ENCODE assay signal across 8 cellular contexts in genomic region chr22:50189849-50190181, GRCh38. TPM values are rescaled to one million over a fixed set of nuclear protein-coding genes. Genes with fewer than 3 reads are reported as not detected.
A peak's percentile ranks its signal among the peaks of the same experiment; 100 is the strongest.
DNase-seq lines count a peak whose midpoint lies in the region; TF ChIP-seq lines count a peak whose summit lies in the region.

No MANE protein-coding gene starts in this region.

- H3K4me3 ChIP-seq in CD4-positive, alpha-beta memory T cell (ENCODE audit: low read length in 2 of 2) = peak overlapping the region in 1 of 2 donors; percentile 52
- peak overlapping the region; percentile 58 for H3K4me3 ChIP-seq in LNCaP clone FGC (ENCODE audit: low read depth, low read length)

- H3K9me3 ChIP-seq in CD4-positive, alpha-beta memory T cell (ENCODE audit: control insufficient read depth in 1 of 2, low read length in 2 of 2) = no peaks in the 10 kb centered on the region

- H3K4me1 Mint-ChIP-seq in CD4-positive, alpha-beta memory T cell = peaks cover 18 to 60% (median 44%) of the 10 kb centered on the region in 4 donors
- H3K4me1 Mint-ChIP-seq in chondrocyte (ENCODE audit: low read depth) = peaks cover 19% of the 10 kb centered on the region
- peaks cover 16% of the 10 kb centered on the region for H3K4me1 Mint-ChIP-seq in nephron

- peaks cover 73% of the 10 kb centered on the region for H3K4me1 ChIP-seq in CD4-positive, alpha-beta memory T cell (ENCODE audit: insufficient read depth, low read length)

- no peaks in the 10 kb centered on the region for H3K27me3 ChIP-seq in CD4-positive, alpha-beta memory T cell (ENCODE audit: insufficient read depth, low read length)

- TF ChIP-seq CTCF in LNCaP clone FGC (IDR thresholded peaks at IDR 0.05; ENCODE audit: control insufficient read depth, extremely low read depth, insufficient read depth) (no peak), chondrocyte (IDR thresholded peaks at IDR 0.05) (no peak), nephron (IDR thresholded peaks at IDR 0.05; ENCODE audit: unreplicated experiment in 3 of 3) (no peak)

- CTCF ChIA-PET in CD4-positive, alpha-beta memory T cell (lab: Charles Lee; ENCODE audit: partially characterized antibody) = interaction anchor here (1.3 to 2.6 kb wide), 4 partner anchors 19 to 423 kb away, joined by 3 to 11 read pairs (median 4); partner anchors contain the start of gene SCO2

- H3K36me3 Mint-ChIP-seq in CD4-positive, alpha-beta memory T cell = peaks cover 0 to 16% of the 10 kb centered on the region in 2 donors
- H3K36me3 Mint-ChIP-seq in chondrocyte (ENCODE audit: low read depth) = no peaks in the 10 kb centered on the region
- peaks cover 5% of the 10 kb centered on the region for H3K36me3 Mint-ChIP-seq in nephron (ENCODE audit: low read depth)

- intact Hi-C loops in CD4-positive, alpha-beta memory T cell (cut with micrococcal nuclease) = loop anchor here (1.0 to 10.0 kb wide), 6 partner anchors 10 to 431 kb away; partner anchors contain the start of genes SCO2 and TUBGCP6

- peak overlapping the region; percentile 97 for H3K27ac ChIP-seq in CD4-positive, alpha-beta memory T cell (ENCODE audit: low read depth, low read length)

- peak overlapping the region; percentile 96 to 100 (median 99) for H3K27ac Mint-ChIP-seq in CD4-positive, alpha-beta memory T cell
- H3K27ac Mint-ChIP-seq in chondrocyte (ENCODE audit: unreplicated experiment) (peak overlapping the region; percentile 54), nephron (peak overlapping the region; percentile 62 to 72 (median 64))

- H3K9me3 Mint-ChIP-seq in CD4-positive, alpha-beta memory T cell = no peaks in the 10 kb centered on the region
- H3K9me3 Mint-ChIP-seq in chondrocyte (ENCODE audit: low read depth) (no peaks in the 10 kb centered on the region), nephron (no peaks in the 10 kb centered on the region)

- peaks cover 17% of the 10 kb centered on the region for H3K36me3 ChIP-seq in CD4-positive, alpha-beta memory T cell (ENCODE audit: insufficient read depth, low read length)

- H3K4me3 Mint-ChIP-seq in CD4-positive, alpha-beta memory T cell = peak overlapping the region; percentile 81 to 95 (median 90)
- H3K4me3 Mint-ChIP-seq in chondrocyte (ENCODE audit: unreplicated experiment) (no peak overlapping the region), nephron (peak overlapping the region; percentile 57 to 67 (median 60))

- H3K27me3 Mint-ChIP-seq in CD4-positive, alpha-beta memory T cell = no peaks in the 10 kb centered on the region
- H3K27me3 Mint-ChIP-seq in chondrocyte (ENCODE audit: low read depth) (no peaks in the 10 kb centered on the region), nephron (ENCODE audit: low read depth) (no peaks in the 10 kb centered on the region)

- POLR2A ChIA-PET in CD4-positive, alpha-beta memory T cell (lab: Charles Lee; ENCODE audit: partially characterized antibody) = interaction anchor here (0.6 to 4.5 kb wide), 13 partner anchors 11 to 431 kb away, joined by 3 to 73 read pairs (median 6); partner anchors contain the start of genes HDAC10, LMF2, NCAPH2 and SCO2

- no peak for DNase-seq in CD4-positive, alpha-beta memory T cell
- DNase-seq in LNCaP clone FGC (ENCODE audit: low read depth) = no peak
- no peak for DNase-seq in chondrocyte (ENCODE audit: low spot score)
- DNase-seq in D341Med (ENCODE audit: low spot score) = no peak
- no peak for DNase-seq in GM19240 (ENCODE audit: insufficient read length, low spot score)
- no peak for DNase-seq in NCI-H187 (lab: John Stamatoyannopoulos, UW)
- DNase-seq in NCI-H226 = no peak

RNA-seq across cellular contexts. Expression of gene TRABD, which starts 4.1 kb away (rescaled TPM):
- total RNA-seq in CD4-positive, alpha-beta memory T cell = 100 to 1,000 TPM; 124 to 126 TPM
- polyA plus RNA-seq in CD4-positive, alpha-beta memory T cell = 10 to 100 TPM; 51.5 to 61.4 TPM
- 18.5 to 20.5 TPM (median 20.2 TPM) in 3 replicates for total RNA-seq in chondrocyte

RNA-seq across cellular contexts. Expression of gene SELENOO, which starts 11.0 kb away (rescaled TPM):
- total RNA-seq in CD4-positive, alpha-beta memory T cell = 10 to 100 TPM; 33.8 to 34.8 TPM
- 1 to 10 TPM; 2.0 to 6.6 TPM for polyA plus RNA-seq in CD4-positive, alpha-beta memory T cell
- total RNA-seq in chondrocyte = 14.8 to 22.8 TPM (median 17.1 TPM) in 3 replicates

RNA-seq across cellular contexts. Expression of gene PANX2, which starts 19.3 kb away (rescaled TPM):
- not detected for total RNA-seq in CD4-positive, alpha-beta memory T cell
- polyA plus RNA-seq in CD4-positive, alpha-beta memory T cell = not detected
- total RNA-seq in chondrocyte = 3.0 to 6.1 TPM (median 3.3 TPM) in 3 replicates

RNA-seq across cellular contexts. Expression of gene TUBGCP6, which starts 55.0 kb away (rescaled TPM):
- total RNA-seq in CD4-positive, alpha-beta memory T cell = 100 to 1,000 TPM; 132 to 133 TPM
- polyA plus RNA-seq in CD4-positive, alpha-beta memory T cell = 10 to 100 TPM; 16.5 to 20.5 TPM
- total RNA-seq in chondrocyte = 31.2 to 46.3 TPM (median 32.2 TPM) in 3 replicates
